8 cellular contexts compared by ENCODE assay signal in the genomic region with DNA sequence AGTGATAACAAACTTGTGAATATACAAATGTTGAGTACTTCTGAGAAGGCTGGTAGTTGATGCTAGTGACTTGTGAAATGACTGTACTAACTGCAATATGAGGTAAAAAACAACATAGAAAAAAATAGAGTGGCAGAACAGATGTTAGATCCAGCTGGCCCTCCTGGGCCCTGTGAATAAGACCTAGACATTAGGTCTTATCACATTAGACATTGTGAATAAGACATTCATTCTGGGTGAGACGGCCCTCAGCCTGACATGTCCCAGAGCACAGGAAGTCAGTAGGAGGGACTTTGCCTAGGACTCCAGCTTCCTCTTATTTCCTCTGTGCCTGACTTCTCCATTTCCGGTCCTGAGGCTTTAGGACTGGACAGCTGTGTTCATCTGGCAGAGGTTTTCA. TPM values are rescaled to one million over a fixed set of nuclear protein-coding genes. Genes with fewer than 3 reads are reported as not detected.
DNase-seq lines count a peak whose midpoint lies in the region; ATAC-seq lines count a peak whose summit lies in the region.

No MANE protein-coding gene starts in this region.

- H3K9me3 Mint-ChIP-seq in activated T-cell treated with anti-CD3 and anti-CD28 coated beads, Interleukin-2, amount 50 U/mL, for 72 hours = peaks cover 0 to 2% of the 10 kb centered on the region in 2 donors
- no peaks in the 10 kb centered on the region for H3K9me3 Mint-ChIP-seq in activated T-cell treated with anti-CD3 and anti-CD28 coated beads, Interleukin-2, amount 50 U/mL, for 24 hours

- peak overlapping the region; percentile 1 to 19 for H3K4me3 Mint-ChIP-seq in activated T-cell treated with anti-CD3 and anti-CD28 coated beads, Interleukin-2, amount 50 U/mL, for 72 hours
- no peak overlapping the region for H3K4me3 Mint-ChIP-seq in activated T-cell treated with anti-CD3 and anti-CD28 coated beads, Interleukin-2, amount 50 U/mL, for 24 hours

- no peak overlapping the region for H3K27ac Mint-ChIP-seq in activated T-cell treated with anti-CD3 and anti-CD28 coated beads, Interleukin-2, amount 50 U/mL, for 72 hours
- H3K27ac Mint-ChIP-seq in activated T-cell treated with anti-CD3 and anti-CD28 coated beads, Interleukin-2, amount 50 U/mL, for 24 hours = no peak overlapping the region

- ATAC-seq in activated T-cell treated with anti-CD3 and anti-CD28 coated beads, Interleukin-2, amount 50 U/mL, for 72 hours (replicated peaks in 1 of 2) = peak; percentile 83 to 85
- ATAC-seq in stimulated activated naive CD8-positive, alpha-beta T cell treated with anti-CD3 and anti-CD28 coated beads, Interleukin-15, Interleukin-2, amounts not matched to agents 100 U/mL and 50 U/mL, for 24 hours = peak; percentile 20

- H3K4me1 Mint-ChIP-seq in activated T-cell treated with anti-CD3 and anti-CD28 coated beads, Interleukin-2, amount 50 U/mL, for 72 hours (ENCODE audit: low read depth) = peaks cover 37% of the 10 kb centered on the region
- H3K4me1 Mint-ChIP-seq in activated T-cell treated with anti-CD3 and anti-CD28 coated beads, Interleukin-2, amount 50 U/mL, for 24 hours (ENCODE audit: low read depth) = peaks cover 26% of the 10 kb centered on the region

- no peaks in the 10 kb centered on the region for H3K27me3 Mint-ChIP-seq in activated T-cell treated with anti-CD3 and anti-CD28 coated beads, Interleukin-2, amount 50 U/mL, for 72 hours (ENCODE audit: low read depth)
- H3K27me3 Mint-ChIP-seq in activated T-cell treated with anti-CD3 and anti-CD28 coated beads, Interleukin-2, amount 50 U/mL, for 24 hours = no peaks in the 10 kb centered on the region

- DNase-seq in activated T-cell treated with anti-CD3 and anti-CD28 coated beads, Interleukin-2, amount 50 U/mL, for 72 hours = peak; percentile 30 to 36
- no peak for DNase-seq in activated T-cell treated with anti-CD3 and anti-CD28 coated beads, Interleukin-2, amount 50 U/mL, for 24 hours
- DNase-seq in LHCN-M2 (ENCODE audit: low read depth) (peak; percentile 92), epithelial cell of prostate (ENCODE audit: low read depth, low spot score) (no peak), dedifferentiated amniotic fluid mesenchymal stem cell (ENCODE audit: extremely low spot score) (no peak), T1000 (lab: John Stamatoyannopoulos, UW) (no peak), AG08396 (ENCODE audit: low spot score) (no peak)
- no peak for DNase-seq in stimulated activated naive CD8-positive, alpha-beta T cell treated with anti-CD3 and anti-CD28 coated beads, Interleukin-15, Interleukin-2, amounts not matched to agents 100 U/mL and 50 U/mL, for 24 hours

- H3K27ac ChIP-seq in epithelial cell of prostate = peak overlapping the region; percentile 35

- H3K36me3 Mint-ChIP-seq in activated T-cell treated with anti-CD3 and anti-CD28 coated beads, Interleukin-2, amount 50 U/mL, for 72 hours (ENCODE audit: insufficient read depth in 2 of 2) = no peaks in the 10 kb centered on the region
- no peaks in the 10 kb centered on the region for H3K36me3 Mint-ChIP-seq in activated T-cell treated with anti-CD3 and anti-CD28 coated beads, Interleukin-2, amount 50 U/mL, for 24 hours (ENCODE audit: low read depth)

RNA-seq across cellular contexts. Expression of a gene that starts 22.9 kb away (rescaled TPM):
- total RNA-seq in activated T-cell treated with anti-CD3 and anti-CD28 coated beads, Interleukin-2, amount 50 U/mL, for 72 hours = 10 to 100 TPM; 20.6 to 25.6 TPM
- total RNA-seq in LHCN-M2 (2014; rRNA removed) = 25.1 and 33.5 TPM in 2 replicates
- polyA plus RNA-seq in LHCN-M2 (2012) = 34.5 TPM

RNA-seq across cellular contexts. Expression of a gene that starts 23.7 kb away (rescaled TPM):
- 1 to 10 TPM; 3.1 to 3.6 TPM for total RNA-seq in activated T-cell treated with anti-CD3 and anti-CD28 coated beads, Interleukin-2, amount 50 U/mL, for 72 hours
- total RNA-seq in LHCN-M2 (2014; rRNA removed) = 9.9 and 11.7 TPM in 2 replicates
- 9.5 TPM for polyA plus RNA-seq in LHCN-M2 (2012)

RNA-seq across cellular contexts. Expression of a gene that starts 47.7 kb away (rescaled TPM):
- total RNA-seq in activated T-cell treated with anti-CD3 and anti-CD28 coated beads, Interleukin-2, amount 50 U/mL, for 72 hours = 10 to 100 TPM; 74.3 to 84.9 TPM
- total RNA-seq in LHCN-M2 (2014; rRNA removed) = 40.9 and 43.2 TPM in 2 replicates
- 41.4 TPM for polyA plus RNA-seq in LHCN-M2 (2012)

RNA-seq across cellular contexts. Expression of a gene that starts 47.9 kb away (rescaled TPM):
- 100 to 1,000 TPM; 128 to 136 TPM for total RNA-seq in activated T-cell treated with anti-CD3 and anti-CD28 coated beads, Interleukin-2, amount 50 U/mL, for 72 hours
- total RNA-seq in LHCN-M2 (2014; rRNA removed) = 140 TPM in 2 replicates
- polyA plus RNA-seq in LHCN-M2 (2012) = 84.0 TPM

RNA-seq across cellular contexts. Expression of a gene that starts 51.4 kb away (rescaled TPM):
- total RNA-seq in activated T-cell treated with anti-CD3 and anti-CD28 coated beads, Interleukin-2, amount 50 U/mL, for 72 hours = 1 to 10 TPM; 1.5 to 1.9 TPM
- not detected in 2 replicates for total RNA-seq in LHCN-M2 (2014; rRNA removed)
- polyA plus RNA-seq in LHCN-M2 (2012) = not detected

Comparison
In these comparisons a context has a peak if more than half of its experiments do, and no peak if none do; other contexts are left out.
1. DNase-seq: peak in activated T-cell treated with anti-CD3 and anti-CD28 coated beads, Interleukin-2, amount 50 U/mL, for 72 hours (2 of 2) and LHCN-M2 (single experiment); none in activated T-cell treated with anti-CD3 and anti-CD28 coated beads, Interleukin-2, amount 50 U/mL, for 24 hours (single experiment), epithelial cell of prostate (single experiment), stimulated activated naive CD8-positive, alpha-beta T cell treated with anti-CD3 and anti-CD28 coated beads, Interleukin-15, Interleukin-2, amounts not matched to agents 100 U/mL and 50 U/mL, for 24 hours (single experiment), dedifferentiated amniotic fluid mesenchymal stem cell (single experiment), T1000 (single experiment) and AG08396 (single experiment).